Comparison of ENCODE assay signal across 24 cellular contexts in the genomic region with DNA sequence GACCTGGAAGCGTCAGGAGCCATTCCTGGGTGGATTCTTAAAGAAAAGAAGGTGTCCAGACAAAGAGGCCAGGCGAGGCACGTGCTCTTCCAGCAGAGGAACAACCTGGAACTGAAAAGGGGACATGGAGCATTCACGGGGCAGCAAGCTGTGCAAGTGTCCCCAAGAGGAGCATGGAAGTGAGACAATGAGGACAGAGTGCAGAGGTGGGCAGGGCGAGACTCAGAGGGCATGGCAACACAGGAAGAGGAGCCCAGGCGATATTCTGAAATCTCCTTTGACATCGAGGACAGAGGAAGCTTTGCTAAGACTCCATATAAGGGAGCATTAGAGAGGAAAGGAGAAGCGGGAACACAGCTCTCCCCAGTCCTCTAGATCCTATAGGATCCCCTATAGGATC. TPM values are rescaled to one million over a fixed set of nuclear protein-coding genes. Genes with fewer than 3 reads are reported as not detected.
DNase-seq lines count a peak whose midpoint lies in the region; ATAC-seq, FAIRE-seq and TF ChIP-seq lines count a peak whose summit lies in the region.
"Had no signal": no experiment of that assay in that cellular context is flagged by ENCODE, and none has a peak within 500 bp of the region (broad histone marks: within the 10 kb centered on the region; RNA-seq: fewer than 3 reads in every experiment).

No MANE protein-coding gene starts in this region.

- H3K4me3 ChIP-seq in lower lobe of right lung = no peak overlapping the region
- H3K4me3 ChIP-seq: BLaER1, GM23338 had no signal

- intact Hi-C loops in lower lobe of right lung (cut with DNase I) = no loop called here

- H3K9me3 ChIP-seq in lower lobe of right lung = no peaks in the 10 kb centered on the region

- DNase-seq in NCI-H82 (lab: John Stamatoyannopoulos, UW) (peak; percentile 1), NCI-H82 treated with DMSO at 0.1 percent for 48 hours (lab: John Stamatoyannopoulos, UW; ENCODE audit: unreplicated experiment) (no peak), chondrocyte (ENCODE audit: low spot score) (no peak), lower lobe of right lung (no peak), T-helper 1 cell (no peak), HTR-8/SVneo (ENCODE audit: insufficient read length, low spot score) (no peak)
- no peak for DNase-seq in activated CD4-positive, alpha-beta T cell treated with anti-CD3 and anti-CD28 coated beads for 4 hours
- DNase-seq: 8988T; Calu3; CD8-positive, alpha-beta T cell; DMS79; GDM1; HCEC 1CT; IMR-90 had no signal

- no peaks in the 10 kb centered on the region for H3K4me1 ChIP-seq in lower lobe of right lung

- H3K4me1 Mint-ChIP-seq in chondrocyte (ENCODE audit: low read depth) = no peaks in the 10 kb centered on the region
- H3K4me1 Mint-ChIP-seq: CD14-positive monocyte had no signal

- H3K36me3 ChIP-seq in lower lobe of right lung = no peaks in the 10 kb centered on the region
- H3K36me3 ChIP-seq: BLaER1 had no signal

- H3K36me3 Mint-ChIP-seq in chondrocyte (ENCODE audit: low read depth) = no peaks in the 10 kb centered on the region
- H3K36me3 Mint-ChIP-seq: CD14-positive monocyte; CD8-positive, alpha-beta T cell had no signal

- peak overlapping the region; percentile 22 for H3K27ac Mint-ChIP-seq in chondrocyte (ENCODE audit: unreplicated experiment)
- H3K27ac Mint-ChIP-seq: CD8-positive, alpha-beta T cell; GM23338 had no signal

- H3K4me3 Mint-ChIP-seq in chondrocyte (ENCODE audit: unreplicated experiment) = no peak overlapping the region
- H3K4me3 Mint-ChIP-seq: CD14-positive monocyte; CD8-positive, alpha-beta T cell; GM23338 had no signal

- FAIRE-seq in HTR-8/SVneo (lab: Jason Lieb, UNC) = no peak
- FAIRE-seq: GM12892, GM18507, H54 had no signal

- TF ChIP-seq CTCF in chondrocyte (IDR thresholded peaks at IDR 0.05) (no peak), lower lobe of right lung (IDR thresholded peaks at IDR 0.05) (no peak)

- ATAC-seq in lower lobe of right lung = peak; percentile 78 to 80
- ATAC-seq: CD8-positive, alpha-beta T cell had no signal

- H3K9me3 Mint-ChIP-seq in chondrocyte (ENCODE audit: low read depth) = no peaks in the 10 kb centered on the region
- H3K9me3 Mint-ChIP-seq: CD8-positive, alpha-beta T cell had no signal

- no peaks in the 10 kb centered on the region for H3K27me3 Mint-ChIP-seq in chondrocyte (ENCODE audit: low read depth)

- no peak overlapping the region for H3K27ac ChIP-seq in lower lobe of right lung
- H3K27ac ChIP-seq: BLaER1, HL-60 had no signal

- no peaks in the 10 kb centered on the region for H3K27me3 ChIP-seq in lower lobe of right lung (ENCODE audit: low read depth)
- H3K27me3 ChIP-seq: BLaER1 had no signal

RNA-seq across cellular contexts. Expression of a gene that starts 29.4 kb away (rescaled TPM):
- not detected in 3 replicates for total RNA-seq in chondrocyte
- total RNA-seq in lower lobe of right lung = not detected
- total RNA-seq: A673; Calu3; CD8-positive, alpha-beta T cell; Daoy; GM23338; HT1080; IMR-90 had no signal
